Comparison of ENCODE assay signal across 8 cellular contexts in genomic region chrX:107715331-107716044, GRCh38.
DNase-seq lines count a peak whose midpoint lies in the region; ATAC-seq and TF ChIP-seq lines count a peak whose summit lies in the region.

No MANE protein-coding gene starts in this region.

- peaks cover 54% of the 10 kb centered on the region for H3K79me2 ChIP-seq in Loucy (ENCODE audit: insufficient read depth, low read length)
- peaks cover 20% of the 10 kb centered on the region for H3K79me2 ChIP-seq in mammary epithelial cell (ENCODE audit: insufficient read depth, low read length)

- H4K20me1 ChIP-seq in Loucy (ENCODE audit: insufficient read depth, low read length, poor library complexity, severe bottlenecking) = peaks cover 33% of the 10 kb centered on the region
- H4K20me1 ChIP-seq in mammary epithelial cell (ENCODE audit: insufficient read depth, low read length) = no peaks in the 10 kb centered on the region

- H3K9me3 ChIP-seq in Loucy (ENCODE audit: insufficient read depth, low read depth, low read length) (no peaks in the 10 kb centered on the region), mammary epithelial cell (replicated peaks; ENCODE audit: insufficient read depth, low read length) (no peaks in the 10 kb centered on the region), thymus (ENCODE audit: control insufficient read depth) (no peaks in the 10 kb centered on the region)

- H3K27ac ChIP-seq in mammary epithelial cell (ENCODE audit: insufficient read depth, low read depth, low read length) (peak overlapping the region; percentile 74), thymus (ENCODE audit: low read depth) (peak overlapping the region; percentile 97)

- H3K27me3 ChIP-seq in Loucy (ENCODE audit: insufficient read depth, low read length, poor library complexity, severe bottlenecking) = peaks cover 13% of the 10 kb centered on the region
- no peaks in the 10 kb centered on the region for H3K27me3 ChIP-seq in mammary epithelial cell (ENCODE audit: insufficient read depth, low read length)
- H3K27me3 ChIP-seq in thymus (ENCODE audit: control insufficient read depth, insufficient read depth) = no peaks in the 10 kb centered on the region

- H3K4me2 ChIP-seq in Loucy (ENCODE audit: low read depth, low read length, poor library complexity, severe bottlenecking) (peak overlapping the region; percentile 99), mammary epithelial cell (ENCODE audit: insufficient read depth, low read depth, low read length) (peak overlapping the region; percentile 75)

- H3K4me3 ChIP-seq in AG09309 (ENCODE audit: control insufficient read depth, low read depth, low read length) (peak overlapping the region; percentile 71), Loucy (ENCODE audit: low read length, poor library complexity, severe bottlenecking) (peak overlapping the region; percentile 97), mammary epithelial cell (replicated peaks in 1 of 3; ENCODE audit: insufficient read depth in 1 of 3, low read depth in 2 of 3, low read length in 3 of 3) (peak overlapping the region; percentile 27 to 68 (median 65)), lower leg skin (ENCODE audit: low read depth, poor library complexity, severe bottlenecking) (peak overlapping the region; percentile 78), thymus (ENCODE audit: low read length) (peak overlapping the region; percentile 84)

- H2AFZ ChIP-seq in Loucy (ENCODE audit: low read length) (no peak overlapping the region), mammary epithelial cell (ENCODE audit: low read depth, low read length) (no peak overlapping the region)

- H3K36me3 ChIP-seq in Loucy (ENCODE audit: insufficient read depth, low read length) (peaks cover 34% of the 10 kb centered on the region), mammary epithelial cell (ENCODE audit: insufficient read depth, low read length) (peaks cover 5% of the 10 kb centered on the region), thymus (ENCODE audit: control insufficient read depth, insufficient read depth) (peaks cover 33% of the 10 kb centered on the region)

- BruUV-seq in mammary epithelial cell (replicated peaks; lab: Mats Ljungman, UMichigan) = no TSS peak

- no peak for TF ChIP-seq CTCF in AG09309 (IDR thresholded peaks at IDR 0.05; ENCODE audit: control insufficient read depth, insufficient read depth, low read depth, low read length, missing control alignments)
- TF ChIP-seq CTCF in Loucy (conservative IDR thresholded peaks at IDR 0.05; ENCODE audit: low read length) = no peak
- no peak for TF ChIP-seq CTCF in mammary epithelial cell (conservative IDR thresholded peaks at IDR 0.05 in 1 of 2, IDR thresholded peaks at IDR 0.05 in 1 of 2; ENCODE audit: extremely low read depth in 1 of 2, insufficient read depth in 1 of 2, low read depth in 1 of 2, low read length in 2 of 2)
- TF ChIP-seq CTCF in lower leg skin (IDR thresholded peaks at IDR 0.05) = no peak

- intact Hi-C loops in mammary epithelial cell (cut with micrococcal nuclease) (loop anchor here (1.0 to 10.0 kb wide), 4 partner anchors 38 to 821 kb away; no protein-coding TSS in a partner anchor), lower leg skin (cut with DNase I; ENCODE audit: low total_unique reads) (no loop called here)

- peaks cover 54% of the 10 kb centered on the region for H3K4me1 ChIP-seq in Loucy (ENCODE audit: insufficient read depth, low read length, poor library complexity, severe bottlenecking)
- H3K4me1 ChIP-seq in mammary epithelial cell (ENCODE audit: insufficient read depth, low read length) = peaks cover 22% of the 10 kb centered on the region
- peaks cover 13% of the 10 kb centered on the region for H3K4me1 ChIP-seq in thymus (ENCODE audit: control insufficient read depth, insufficient read depth, low read length)

- H3K9ac ChIP-seq in Loucy (ENCODE audit: low read depth, low read length, poor library complexity, severe bottlenecking) = peak overlapping the region; percentile 99
- H3K9ac ChIP-seq in mammary epithelial cell (ENCODE audit: insufficient read depth, low read length) = peak overlapping the region; percentile 87

- H3K9me2 ChIP-seq in Loucy (replicated peaks; ENCODE audit: low read depth, low read length) = no peaks in the 10 kb centered on the region

- CTCF ChIA-PET in mammary epithelial cell (lab: Charles Lee; ENCODE audit: low non-redundant PET) = interaction anchor here (1.1 to 1.2 kb wide), 2 partner anchors 43 to 60 kb away, joined by 6 to 12 read pairs; partner anchors contain the start of gene TSC22D3

- dilution Hi-C loops in mammary epithelial cell (cut with HindIII; ENCODE audit: low sequenced_read_pairs) = no loop called here

- no peak for DNase-seq in AG09309 (ENCODE audit: low read depth)
- peak; percentile 69 for DNase-seq in mammary epithelial cell
- peak in 1 of 2 donors; percentile 81 for DNase-seq in lower leg skin (ENCODE audit: low spot score in 2 of 2)
- DNase-seq in NCI-H146 (lab: John Stamatoyannopoulos, UW) = no peak

- no peak for TF ChIP-seq POLR2A in lower leg skin (IDR thresholded peaks at IDR 0.05)

- peaks cover 19% of the 10 kb centered on the region for H3F3A ChIP-seq in Loucy (ENCODE audit: low read depth)

- no peak for ATAC-seq in GM21367 (IDR thresholded peaks at IDR 0.05; ENCODE audit: unreplicated experiment)
- ATAC-seq in GM21825 (IDR thresholded peaks at IDR 0.05; ENCODE audit: unreplicated experiment) = no peak

- WGBS in mammary epithelial cell (ENCODE audit: low coverage, missing lambda C conversion rate) = 23% methylated on average over 11 of the region's 13 CpGs
- 13 to 54% methylated on average over 10 to 13 of the region's 13 CpGs for WGBS in lower leg skin, 2 donors
- WGBS in thymus = 60% methylated on average over 13 of the region's 13 CpGs

- in situ Hi-C loops in mammary epithelial cell (cut with MboI; ENCODE audit: low sequenced_read_pairs in 2 of 2) = loop anchor here in 1 of 2 donors (5.0 kb wide), 1 partner anchor 38 kb away; no protein-coding TSS in a partner anchor
